In the genomic region with DNA sequence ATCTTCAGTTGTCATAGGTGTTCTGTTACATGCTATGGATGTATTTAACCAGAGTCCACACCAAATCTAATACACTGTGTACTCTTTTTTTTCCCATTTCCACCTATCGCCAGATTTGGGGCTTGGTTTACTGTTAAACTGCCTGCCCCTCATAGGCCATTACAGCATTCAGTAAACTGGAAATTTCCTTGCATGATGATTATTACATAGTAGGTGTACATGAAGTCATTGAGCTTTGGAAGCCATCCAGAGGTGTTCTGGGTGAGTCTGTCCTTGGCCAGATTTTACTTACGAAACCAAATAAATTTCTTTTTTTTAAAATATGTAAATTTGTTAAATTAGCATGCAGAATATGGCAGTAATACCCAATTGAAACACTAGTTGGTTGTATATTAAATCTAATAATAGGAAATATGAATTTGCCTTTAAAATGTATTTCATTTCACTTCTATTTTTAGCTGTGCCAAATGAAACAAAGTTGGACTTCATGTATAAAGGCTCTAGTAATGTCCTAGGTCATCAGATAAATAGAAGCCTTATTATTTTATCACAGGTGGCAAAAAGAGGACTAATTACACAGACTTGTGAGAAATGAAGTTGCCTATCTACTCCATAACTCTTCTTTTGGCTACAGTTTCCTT, we compare ENCODE assay signal across 20 cellular contexts.
"Had no signal": no experiment of that assay in that cellular context is flagged by ENCODE, and none has a peak within 500 bp of the region (broad histone marks: within the 10 kb centered on the region; RNA-seq: fewer than 3 reads in every experiment).

No MANE protein-coding gene starts in this region.

- H3K4me1 Mint-ChIP-seq: activated CD4-positive, alpha-beta T cell treated with anti-CD3 and anti-CD28 coated beads for 36 hours had no signal

- ATAC-seq: activated CD4-positive, alpha-beta T cell treated with anti-CD3 and anti-CD28 coated beads for 36 hours; effector memory CD8-positive, alpha-beta T cell; left lung; naive thymus-derived CD8-positive, alpha-beta T cell; right lobe of liver had no signal

- H3K27me3 Mint-ChIP-seq: activated CD4-positive, alpha-beta T cell treated with anti-CD3 and anti-CD28 coated beads for 36 hours; activated naive CD8-positive, alpha-beta T cell; effector memory CD8-positive, alpha-beta T cell; naive thymus-derived CD8-positive, alpha-beta T cell had no signal

- DNase-seq: activated CD4-positive, alpha-beta T cell treated with anti-CD3 and anti-CD28 coated beads for 36 hours; activated CD4-positive, alpha-beta T cell treated with anti-CD3 and anti-CD28 coated beads, Interleukin-2, amount 50 U/mL, for 4 hours; activated CD4-positive, CD25-positive, alpha-beta regulatory T cell; activated effector memory CD4-positive, alpha-beta T cell treated with Interleukin-2 at 50 U/mL for 16 hours; activated naive CD4-positive, alpha-beta T cell treated with Interleukin-2 at 50 U/mL for 16 hours; activated T-cell treated with anti-CD3 and anti-CD28 coated beads for 4 hours; anterior cingulate cortex; cortex of kidney; effector memory CD8-positive, alpha-beta T cell; foreskin fibroblast; heart right ventricle; left lung; naive thymus-derived CD8-positive, alpha-beta T cell; occipital lobe; right lobe of liver; stimulated activated CD4-positive, alpha-beta T cell treated with anti-CD3 and anti-CD28 coated beads, Interleukin-2, amount 100 ng/mL, for 48 hours; stimulated activated naive CD4-positive, alpha-beta T cell treated with Interleukin-2 at 50 U/mL for 16 hours; thyroid gland had no signal

- H3K27ac ChIP-seq: left lung, right lobe of liver had no signal

- H3K9me3 ChIP-seq: left lung, right lobe of liver, thyroid gland had no signal

- H3K4me3 Mint-ChIP-seq: activated CD4-positive, alpha-beta T cell treated with anti-CD3 and anti-CD28 coated beads for 36 hours; activated naive CD8-positive, alpha-beta T cell; effector memory CD8-positive, alpha-beta T cell; naive thymus-derived CD8-positive, alpha-beta T cell; neural crest cell had no signal

- H3K4me3 ChIP-seq: heart right ventricle, left lung, right lobe of liver, thyroid gland had no signal

- H3K27me3 ChIP-seq: heart right ventricle, left lung, right lobe of liver, thyroid gland had no signal

- H3K27ac Mint-ChIP-seq: activated CD4-positive, alpha-beta T cell treated with anti-CD3 and anti-CD28 coated beads for 36 hours; activated naive CD8-positive, alpha-beta T cell; effector memory CD8-positive, alpha-beta T cell had no signal

- H3K9me3 Mint-ChIP-seq: effector memory CD8-positive, alpha-beta T cell; naive thymus-derived CD8-positive, alpha-beta T cell; neural crest cell had no signal

- H3K36me3 ChIP-seq: heart right ventricle, left lung, right lobe of liver, thyroid gland had no signal

- H3K4me1 ChIP-seq: left lung, right lobe of liver had no signal
